Comparison of ENCODE assay signal across 19 cellular contexts in genomic region chr3:18810306-18810661, GRCh38.
"Had no signal": no experiment of that assay in that cellular context is flagged by ENCODE, and none has a peak within 500 bp of the region (broad histone marks: within the 10 kb centered on the region; RNA-seq: fewer than 3 reads in every experiment).

No MANE protein-coding gene starts in this region.

- ATAC-seq: left lobe of liver; lower lobe of right lung; naive thymus-derived CD4-positive, alpha-beta T cell; right lobe of liver; stimulated activated naive B cell treated with anti-CD40 and anti-IgM and Interleukin-4, amounts not matched to agents 10 μg/mL and 1 μg/mL and 100 μg/mL, for 72 hours; WTC11 had no signal

- DNase-seq: activated CD4-positive, alpha-beta T cell treated with anti-CD3 and anti-CD28 coated beads for 4 hours; activated CD8-positive, alpha-beta memory T cell treated with anti-CD3 and anti-CD28 coated beads, Interleukin-2, amount 50 U/mL, for 48 hours; activated naive CD4-positive, alpha-beta T cell treated with anti-CD3 and anti-CD28 coated beads, Interleukin-2, amount 10 ng/mL, durations not matched to agents 7 days and 5 days; amniotic stem cell; effector memory CD4-positive, alpha-beta T cell; foreskin melanocyte; immature natural killer cell; lower lobe of right lung; naive thymus-derived CD4-positive, alpha-beta T cell; occipital lobe; right lobe of liver; stimulated activated CD4-positive, alpha-beta T cell treated with anti-CD3 and anti-CD28 coated beads, Interleukin-1b, Interleukin-23, amount 100 ng/mL, for 48 hours; stimulated activated naive B cell treated with anti-CD40 and anti-IgM and Interleukin-4, amounts not matched to agents 10 μg/mL and 1 μg/mL and 100 μg/mL, for 72 hours; T-helper 9 cell; upper lobe of left lung had no signal

- H3K4me3 Mint-ChIP-seq: activated naive CD4-positive, alpha-beta T cell treated with anti-CD3 and anti-CD28 coated beads, Interleukin-2, amount 10 ng/mL, durations not matched to agents 7 days and 5 days; central memory CD8-positive, alpha-beta T cell; immature natural killer cell; naive thymus-derived CD4-positive, alpha-beta T cell; neural crest cell; stimulated activated naive B cell treated with anti-CD40 and anti-IgM and Interleukin-4, amounts not matched to agents 10 μg/mL and 1 μg/mL and 100 μg/mL, for 72 hours; WTC11 had no signal

- H3K27me3 Mint-ChIP-seq: activated naive CD4-positive, alpha-beta T cell treated with anti-CD3 and anti-CD28 coated beads, Interleukin-2, amount 10 ng/mL, durations not matched to agents 7 days and 5 days; naive thymus-derived CD4-positive, alpha-beta T cell; stimulated activated naive B cell treated with anti-CD40 and anti-IgM and Interleukin-4, amounts not matched to agents 10 μg/mL and 1 μg/mL and 100 μg/mL, for 72 hours had no signal

- H3K9me3 Mint-ChIP-seq: activated naive CD4-positive, alpha-beta T cell treated with anti-CD3 and anti-CD28 coated beads, Interleukin-2, amount 10 ng/mL, durations not matched to agents 7 days and 5 days; central memory CD8-positive, alpha-beta T cell; immature natural killer cell; neural crest cell; stimulated activated naive B cell treated with anti-CD40 and anti-IgM and Interleukin-4, amounts not matched to agents 10 μg/mL and 1 μg/mL and 100 μg/mL, for 72 hours; WTC11 had no signal

- H3K4me1 Mint-ChIP-seq: activated naive CD4-positive, alpha-beta T cell treated with anti-CD3 and anti-CD28 coated beads, Interleukin-2, amount 10 ng/mL, durations not matched to agents 7 days and 5 days; central memory CD8-positive, alpha-beta T cell; immature natural killer cell; neural crest cell; stimulated activated naive B cell treated with anti-CD40 and anti-IgM and Interleukin-4, amounts not matched to agents 10 μg/mL and 1 μg/mL and 100 μg/mL, for 72 hours had no signal

- H3K27ac Mint-ChIP-seq: activated naive CD4-positive, alpha-beta T cell treated with anti-CD3 and anti-CD28 coated beads, Interleukin-2, amount 10 ng/mL, durations not matched to agents 7 days and 5 days; immature natural killer cell; naive thymus-derived CD4-positive, alpha-beta T cell; stimulated activated naive B cell treated with anti-CD40 and anti-IgM and Interleukin-4, amounts not matched to agents 10 μg/mL and 1 μg/mL and 100 μg/mL, for 72 hours; WTC11 had no signal

- H3K36me3 Mint-ChIP-seq: activated naive CD4-positive, alpha-beta T cell treated with anti-CD3 and anti-CD28 coated beads, Interleukin-2, amount 10 ng/mL, durations not matched to agents 7 days and 5 days; immature natural killer cell; naive thymus-derived CD4-positive, alpha-beta T cell; stimulated activated naive B cell treated with anti-CD40 and anti-IgM and Interleukin-4, amounts not matched to agents 10 μg/mL and 1 μg/mL and 100 μg/mL, for 72 hours; WTC11 had no signal
